ENCODE assay signal across 9 cellular contexts in the genomic region with DNA sequence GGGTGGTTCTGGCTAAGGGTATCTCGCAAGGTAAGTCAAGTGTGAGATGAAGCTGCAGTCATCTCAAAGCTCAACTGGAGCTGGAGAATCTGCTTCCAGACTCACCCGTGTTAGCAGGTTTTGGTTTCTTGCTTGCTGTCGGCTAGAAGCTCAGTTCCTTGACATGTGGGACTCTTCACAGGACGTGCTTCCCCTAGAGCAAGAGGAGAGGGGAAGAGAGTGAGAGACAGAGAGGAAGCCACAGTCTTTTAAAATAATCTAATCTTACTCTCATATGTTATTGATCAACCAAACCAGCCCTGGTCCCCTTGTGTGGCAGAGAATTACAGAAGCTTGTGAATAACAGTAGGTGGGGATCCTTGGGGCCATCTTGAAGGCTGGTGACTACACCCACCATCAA.
DNase-seq lines count a peak whose midpoint lies in the region; ATAC-seq and TF ChIP-seq lines count a peak whose summit lies in the region.
"Had no signal": no experiment of that assay in that cellular context is flagged by ENCODE, and none has a peak within 500 bp of the region (broad histone marks: within the 10 kb centered on the region; RNA-seq: fewer than 3 reads in every experiment).

No MANE protein-coding gene starts in this region.

- H3K27ac ChIP-seq in VCaP (peak overlapping the region; percentile 90), suprapubic skin (peak overlapping the region; percentile 42), ovary (no peak overlapping the region)

- H3K27me3 Mint-ChIP-seq in activated naive CD4-positive, alpha-beta T cell treated with anti-CD3 and anti-CD28 coated beads, Interleukin-2, amount 10 ng/mL, durations not matched to agents 7 days and 5 days: peaks cover 29% of the 10 kb centered on the region

- TF ChIP-seq CTCF in VCaP (conservative IDR thresholded peaks at IDR 0.05) (no peak), suprapubic skin (IDR thresholded peaks at IDR 0.05) (no peak), ovary (IDR thresholded peaks at IDR 0.05) (no peak)

- no peaks in the 10 kb centered on the region for H3K9me3 Mint-ChIP-seq in activated naive CD4-positive, alpha-beta T cell treated with anti-CD3 and anti-CD28 coated beads, Interleukin-2, amount 10 ng/mL, durations not matched to agents 7 days and 5 days

- H3K4me3 Mint-ChIP-seq in activated naive CD4-positive, alpha-beta T cell treated with anti-CD3 and anti-CD28 coated beads, Interleukin-2, amount 10 ng/mL, durations not matched to agents 7 days and 5 days: no peak overlapping the region

- peak; percentile 50 for ATAC-seq in HG02840 (IDR thresholded peaks at IDR 0.05; ENCODE audit: low FRiP score, unreplicated experiment)

- TF ChIP-seq EP300 in suprapubic skin (IDR thresholded peaks at IDR 0.05): no peak
- no peak for TF ChIP-seq EP300 in ovary (IDR thresholded peaks at IDR 0.05)

- TF ChIP-seq POLR2A in suprapubic skin (IDR thresholded peaks at IDR 0.05) (no peak), ovary (IDR thresholded peaks at IDR 0.05) (no peak)

- CTCF ChIA-PET in activated naive CD4-positive, alpha-beta T cell treated with anti-CD3 and anti-CD28 coated beads, Interleukin-2, amount 10 ng/mL, durations not matched to agents 7 days and 5 days (lab: Charles Lee): interaction anchor here (0.6 to 8.8 kb wide), 41 partner anchors 8 to 1086 kb away, joined by 3 to 184 read pairs (median 4); no protein-coding TSS in a partner anchor

- no peaks in the 10 kb centered on the region for H3K9me3 ChIP-seq in suprapubic skin
- H3K9me3 ChIP-seq in ovary: no peaks in the 10 kb centered on the region
- H3K9me3 ChIP-seq: BE2C had no signal

- no peaks in the 10 kb centered on the region for H3K27me3 ChIP-seq in suprapubic skin
- H3K27me3 ChIP-seq in ovary: no peaks in the 10 kb centered on the region
- H3K27me3 ChIP-seq: BE2C had no signal

- DNase-seq in activated naive CD4-positive, alpha-beta T cell treated with anti-CD3 and anti-CD28 coated beads, Interleukin-2, amount 10 ng/mL, durations not matched to agents 7 days and 5 days: no peak
- no peak for DNase-seq in activated naive CD4-positive, alpha-beta T cell treated with anti-CD3 and anti-CD28 coated beads, Interleukin-2, amount 50 U/mL, for 16 hours
- DNase-seq in suprapubic skin (ENCODE audit: low spot score in 2 of 2): no peak
- no peak for DNase-seq in NCI-H146 (lab: John Stamatoyannopoulos, UW)
- DNase-seq in AG20443 (ENCODE audit: low spot score): no peak
- no peak for DNase-seq in ovary
- DNase-seq: BE2C had no signal

- intact Hi-C loops in ovary (cut with DNase I): loop anchor here in 2 of 4 donors (5.0 to 10.0 kb wide), 2 partner anchors 553 to 556 kb away; no protein-coding TSS in a partner anchor

- no peaks in the 10 kb centered on the region for H3K36me3 ChIP-seq in suprapubic skin
- no peaks in the 10 kb centered on the region for H3K36me3 ChIP-seq in ovary
- H3K36me3 ChIP-seq: BE2C had no signal

- H3K4me1 ChIP-seq in suprapubic skin: peaks cover 31% of the 10 kb centered on the region
- no peaks in the 10 kb centered on the region for H3K4me1 ChIP-seq in ovary (ENCODE audit: insufficient read depth)

- peak overlapping the region; percentile 53 for H3K27ac Mint-ChIP-seq in activated naive CD4-positive, alpha-beta T cell treated with anti-CD3 and anti-CD28 coated beads, Interleukin-2, amount 10 ng/mL, durations not matched to agents 7 days and 5 days

- 71% methylated on average over 4 of the region's 4 CpGs for WGBS in suprapubic skin
- 30 to 55% (median 48%) methylated on average over 4 of the region's 4 CpGs for WGBS in ovary, 3 donors

- H3K4me1 Mint-ChIP-seq in activated naive CD4-positive, alpha-beta T cell treated with anti-CD3 and anti-CD28 coated beads, Interleukin-2, amount 10 ng/mL, durations not matched to agents 7 days and 5 days: peaks cover 18% of the 10 kb centered on the region

- no peak overlapping the region for H3K4me3 ChIP-seq in suprapubic skin
- H3K4me3 ChIP-seq in ovary: no peak overlapping the region

- no peaks in the 10 kb centered on the region for H3K36me3 Mint-ChIP-seq in activated naive CD4-positive, alpha-beta T cell treated with anti-CD3 and anti-CD28 coated beads, Interleukin-2, amount 10 ng/mL, durations not matched to agents 7 days and 5 days

Comparison
In these comparisons a context has a peak if more than half of its experiments do, and no peak if none do; other contexts are left out.
1. H3K27ac ChIP-seq: peak in VCaP (single experiment) and suprapubic skin (single experiment); none in ovary (0 of 2).